Comparison of ENCODE assay signal across 8 cellular contexts in genomic region chr17:77882481-77883212, GRCh38.
DNase-seq lines count a peak whose midpoint lies in the region; TF ChIP-seq lines count a peak whose summit lies in the region.

No MANE protein-coding gene starts in this region.

- peak overlapping the region; percentile 52 for H3K27ac ChIP-seq in duodenal mucosa (ENCODE audit: low read depth, low read length)
- no peak overlapping the region for H3K27ac ChIP-seq in neuronal stem cell (replicated peaks; ENCODE audit: low read length)
- H3K27ac ChIP-seq in testis, result peak overlapping the region in 1 of 2 donors; percentile 20

- H3K14ac ChIP-seq in neuronal stem cell (ENCODE audit: low read length), result peak overlapping the region; percentile 56

- peak overlapping the region; percentile 88 for H3K27ac Mint-ChIP-seq in activated CD4-positive, alpha-beta memory T cell treated with anti-CD3 and anti-CD28 coated beads, Interleukin-2, amount 10 ng/mL, durations not matched to agents 7 days and 5 days

- TF ChIP-seq CTCF in BE2C (IDR thresholded peaks at IDR 0.05; ENCODE audit: low read depth, low read length) (no peak), testis (IDR thresholded peaks at IDR 0.05) (no peak)

- peak overlapping the region; percentile 48 for H2AK5ac ChIP-seq in neuronal stem cell (ENCODE audit: low read depth, low read length)

- H3K27me3 ChIP-seq in BE2C, result no peaks in the 10 kb centered on the region
- peaks cover 19 to 20% of the 10 kb centered on the region in 2 donors for H3K27me3 ChIP-seq in duodenal mucosa (ENCODE audit: control insufficient read depth in 1 of 2, insufficient read depth in 2 of 2, low read length in 2 of 2)
- peaks cover 0 to 22% (median 4%) of the 10 kb centered on the region in 3 experiments for H3K27me3 ChIP-seq in neuronal stem cell (ENCODE audit: control insufficient read depth in 3 of 3, insufficient read depth in 3 of 3, low read depth in 1 of 3, low read length in 3 of 3)
- no peaks in the 10 kb centered on the region for H3K27me3 ChIP-seq in testis

- H4K8ac ChIP-seq in neuronal stem cell (ENCODE audit: low read depth, low read length), result peak overlapping the region; percentile 87

- no peak overlapping the region for H2AFZ ChIP-seq in neuronal stem cell (ENCODE audit: low read length)

- DNase-seq in BE2C (peak; percentile 85), HT1080 (ENCODE audit: low read depth) (peak; percentile 59), neuronal stem cell (ENCODE audit: low spot score) (no peak), testis (peak; percentile 72), LoVo (ENCODE audit: low spot score) (no peak), HCEC 1CT (no peak)
- peak; percentile 89 for DNase-seq in activated CD4-positive, alpha-beta memory T cell treated with anti-CD3 and anti-CD28 coated beads, Interleukin-2, amount 10 ng/mL, durations not matched to agents 7 days and 5 days

- no peak overlapping the region for H4K91ac ChIP-seq in neuronal stem cell (ENCODE audit: low read depth, low read length, poor library complexity)

- peaks cover 61% of the 10 kb centered on the region for H3K4me1 Mint-ChIP-seq in activated CD4-positive, alpha-beta memory T cell treated with anti-CD3 and anti-CD28 coated beads, Interleukin-2, amount 10 ng/mL, durations not matched to agents 7 days and 5 days

- H2BK12ac ChIP-seq in neuronal stem cell (ENCODE audit: low read length), result peak overlapping the region; percentile 85

- CTCF ChIA-PET in activated CD4-positive, alpha-beta memory T cell treated with anti-CD3 and anti-CD28 coated beads, Interleukin-2, amount 10 ng/mL, durations not matched to agents 7 days and 5 days (lab: Charles Lee), result interaction anchor here (1.1 to 1.3 kb wide), 2 partner anchors 39 to 41 kb away, joined by 3 read pairs; no protein-coding TSS in a partner anchor

- peak overlapping the region; percentile 75 for H2BK15ac ChIP-seq in neuronal stem cell (ENCODE audit: low read length)

- no peak overlapping the region for H3K9ac ChIP-seq in duodenal mucosa (ENCODE audit: low read depth in 1 of 2, low read length in 2 of 2)
- no peak overlapping the region for H3K9ac ChIP-seq in neuronal stem cell (ENCODE audit: low read depth, low read length, poor library complexity)

- H3K9me3 ChIP-seq in BE2C (no peaks in the 10 kb centered on the region), duodenal mucosa (ENCODE audit: control insufficient read depth in 1 of 2, low read length in 2 of 2) (no peaks in the 10 kb centered on the region), neuronal stem cell (replicated peaks in 1 of 2; ENCODE audit: control insufficient read depth in 2 of 2, insufficient read depth in 1 of 2, low read depth in 1 of 2, low read length in 2 of 2) (no peaks in the 10 kb centered on the region), testis (no peaks in the 10 kb centered on the region)

- no peaks in the 10 kb centered on the region for H3K9me3 Mint-ChIP-seq in activated CD4-positive, alpha-beta memory T cell treated with anti-CD3 and anti-CD28 coated beads, Interleukin-2, amount 10 ng/mL, durations not matched to agents 7 days and 5 days

- no peaks in the 10 kb centered on the region for H3K36me3 ChIP-seq in BE2C
- no peaks in the 10 kb centered on the region for H3K36me3 ChIP-seq in duodenal mucosa (ENCODE audit: control insufficient read depth in 1 of 2, insufficient read depth in 2 of 2, low read length in 2 of 2)
- no peaks in the 10 kb centered on the region for H3K36me3 ChIP-seq in neuronal stem cell (replicated peaks in 1 of 2; ENCODE audit: control insufficient read depth in 2 of 2, insufficient read depth in 2 of 2, low read length in 2 of 2)
- H3K36me3 ChIP-seq in testis (ENCODE audit: low read depth, missing control alignments), result no peaks in the 10 kb centered on the region

- WGBS in neuronal stem cell (ENCODE audit: extremely low coverage in 2 of 2, insufficient read length in 2 of 2, insufficient replicate concordance in 1 of 2), 2 donors, result no CpG with 5 or more reads among the region's 12 CpGs
- WGBS in testis, 2 donors, result 25 to 48% methylated on average over 9 to 12 of the region's 12 CpGs

- no peak overlapping the region for H3K4me2 ChIP-seq in neuronal stem cell (ENCODE audit: insufficient read depth, low read length, poor library complexity, severe bottlenecking)

- no peaks in the 10 kb centered on the region for H3K79me1 ChIP-seq in neuronal stem cell (ENCODE audit: low read depth, low read length)

- peak overlapping the region; percentile 38 for H3K18ac ChIP-seq in neuronal stem cell (ENCODE audit: low read length)

- H3K4me3 Mint-ChIP-seq in activated CD4-positive, alpha-beta memory T cell treated with anti-CD3 and anti-CD28 coated beads, Interleukin-2, amount 10 ng/mL, durations not matched to agents 7 days and 5 days, result peak overlapping the region; percentile 70

- POLR2A ChIA-PET in activated CD4-positive, alpha-beta memory T cell treated with anti-CD3 and anti-CD28 coated beads, Interleukin-2, amount 10 ng/mL, durations not matched to agents 7 days and 5 days (lab: Charles Lee), result interaction anchor here (0.6 to 4.7 kb wide), 7 partner anchors 10 to 99 kb away, joined by 3 to 47 read pairs (median 3); partner anchors contain the start of gene TNRC6C

- H3K36me3 Mint-ChIP-seq in activated CD4-positive, alpha-beta memory T cell treated with anti-CD3 and anti-CD28 coated beads, Interleukin-2, amount 10 ng/mL, durations not matched to agents 7 days and 5 days (ENCODE audit: low read depth), result no peaks in the 10 kb centered on the region

- no peak for TF ChIP-seq POLR2A in testis (IDR thresholded peaks at IDR 0.05)

- H3K4me3 ChIP-seq in BE2C (ENCODE audit: low read depth, low read length) (no peak overlapping the region; the same call in 1 of the 2 replicates), duodenal mucosa (ENCODE audit: low read depth in 1 of 2, low read length in 2 of 2) (peak overlapping the region in 1 of 2 donors; percentile 53), neuronal stem cell (ENCODE audit: low read length in 2 of 2) (no peak overlapping the region), testis (no peak overlapping the region)

- H3K4ac ChIP-seq in neuronal stem cell (ENCODE audit: low read length), result no peak overlapping the region

- H3K4me1 ChIP-seq in BE2C, result peaks cover 47% of the 10 kb centered on the region
- H3K4me1 ChIP-seq in duodenal mucosa (ENCODE audit: control insufficient read depth in 1 of 2, insufficient read depth in 2 of 2, low read length in 2 of 2), result peaks cover 29 to 36% of the 10 kb centered on the region in 2 donors
- H3K4me1 ChIP-seq in neuronal stem cell (ENCODE audit: control insufficient read depth in 2 of 2, insufficient read depth in 1 of 2, low read depth in 1 of 2, low read length in 2 of 2), result peaks cover 22 to 24% of the 10 kb centered on the region in 2 donors
- H3K4me1 ChIP-seq in testis, result peaks cover 34% of the 10 kb centered on the region

- H2BK5ac ChIP-seq in neuronal stem cell (ENCODE audit: low read length), result no peak overlapping the region

- peaks cover 20% of the 10 kb centered on the region for H3K27me3 Mint-ChIP-seq in activated CD4-positive, alpha-beta memory T cell treated with anti-CD3 and anti-CD28 coated beads, Interleukin-2, amount 10 ng/mL, durations not matched to agents 7 days and 5 days

- H3K23ac ChIP-seq in neuronal stem cell (ENCODE audit: low read depth, low read length, poor library complexity), result peak overlapping the region; percentile 30

- intact Hi-C loops in testis (cut with DNase I; ENCODE audit: low total_unique reads), result no loop called here

- peak overlapping the region; percentile 36 for H2BK120ac ChIP-seq in neuronal stem cell (ENCODE audit: low read depth, low read length)

Comparison
In these comparisons a context has a peak if more than half of its experiments do, and no peak if none do; other contexts are left out.
1. DNase-seq: peak in BE2C (single experiment), HT1080 (single experiment), activated CD4-positive, alpha-beta memory T cell treated with anti-CD3 and anti-CD28 coated beads, Interleukin-2, amount 10 ng/mL, durations not matched to agents 7 days and 5 days (single experiment) and testis (single experiment); none in neuronal stem cell (single experiment), LoVo (single experiment) and HCEC 1CT (single experiment).